ENCODE assay signal across 8 cellular contexts in genomic region chr10:70492786-70493659, GRCh38. TPM values are rescaled to one million over a fixed set of nuclear protein-coding genes. Genes with fewer than 3 reads are reported as not detected.
DNase-seq lines count a peak whose midpoint lies in the region; ATAC-seq, FAIRE-seq and TF ChIP-seq lines count a peak whose summit lies in the region.

No MANE protein-coding gene starts in this region.

- peaks cover 31% of the 10 kb centered on the region for H3K4me1 Mint-ChIP-seq in activated T-helper 2 cell treated with anti-CD3 and anti-CD28 coated beads, Interferon-gamma antibody, Interleukin-2, Interleukin-4, amounts not matched to agents 10 μg/mL and 5 μg/mL and 100 μg/mL, durations not matched to agents 14 hours and 24 hours and 36 hours (ENCODE audit: low read depth)
- peaks cover 37% of the 10 kb centered on the region for H3K4me1 Mint-ChIP-seq in neural crest cell

- peak; percentile 23 for ATAC-seq in HG03378 (IDR thresholded peaks at IDR 0.05; ENCODE audit: unreplicated experiment)
- ATAC-seq in HG03025 (IDR thresholded peaks at IDR 0.05; ENCODE audit: low FRiP score, unreplicated experiment), result no peak

- TF ChIP-seq CTCF in neural crest cell (conservative IDR thresholded peaks at IDR 0.05), result no peak

- H3K27ac Mint-ChIP-seq in activated T-helper 2 cell treated with anti-CD3 and anti-CD28 coated beads, Interferon-gamma antibody, Interleukin-2, Interleukin-4, amounts not matched to agents 10 μg/mL and 5 μg/mL and 100 μg/mL, durations not matched to agents 14 hours and 24 hours and 36 hours, result peak overlapping the region; percentile 47
- H3K27ac Mint-ChIP-seq in neural crest cell (ENCODE audit: unreplicated experiment), result peak overlapping the region; percentile 32

- intact Hi-C loops in activated T-helper 2 cell treated with anti-CD3 and anti-CD28 coated beads, Interferon-gamma antibody, Interleukin-2, Interleukin-4, amounts not matched to agents 10 μg/mL and 5 μg/mL and 100 μg/mL, durations not matched to agents 14 hours and 24 hours and 36 hours (cut with micrococcal nuclease), result no loop called here

- peaks cover 6% of the 10 kb centered on the region for H3K27me3 Mint-ChIP-seq in activated T-helper 2 cell treated with anti-CD3 and anti-CD28 coated beads, Interferon-gamma antibody, Interleukin-2, Interleukin-4, amounts not matched to agents 10 μg/mL and 5 μg/mL and 100 μg/mL, durations not matched to agents 14 hours and 24 hours and 36 hours (ENCODE audit: low read depth)
- H3K27me3 Mint-ChIP-seq in neural crest cell (ENCODE audit: low read depth), result no peaks in the 10 kb centered on the region

- DNase-seq in GM19239 (ENCODE audit: insufficient read length, low spot score) (no peak), neural crest cell (ENCODE audit: low read depth, low spot score) (no peak)
- DNase-seq in activated T-helper 2 cell treated with anti-CD3 and anti-CD28 coated beads, Interferon-gamma antibody, Interleukin-2, Interleukin-4, amounts not matched to agents 10 μg/mL and 5 μg/mL and 100 μg/mL, durations not matched to agents 14 hours and 24 hours and 36 hours (ENCODE audit: low spot score), result no peak
- DNase-seq in effector CD8-positive, alpha-beta T cell (lab: John Stamatoyannopoulos, UW), result no peak
- no peak for DNase-seq in stimulated activated CD8-positive, alpha-beta memory T cell treated with anti-CD3 and anti-CD28 coated beads, Interleukin-4, amount 100 ng/mL, for 48 hours
- DNase-seq in activated CD4-positive, alpha-beta T cell treated with anti-CD3 and anti-CD28 coated beads, Interleukin-2, amount 50 U/mL, for 1 hour, result no peak

- no peaks in the 10 kb centered on the region for H3K9me3 Mint-ChIP-seq in activated T-helper 2 cell treated with anti-CD3 and anti-CD28 coated beads, Interferon-gamma antibody, Interleukin-2, Interleukin-4, amounts not matched to agents 10 μg/mL and 5 μg/mL and 100 μg/mL, durations not matched to agents 14 hours and 24 hours and 36 hours
- H3K9me3 Mint-ChIP-seq in neural crest cell, result no peaks in the 10 kb centered on the region

- H3K4me3 Mint-ChIP-seq in activated T-helper 2 cell treated with anti-CD3 and anti-CD28 coated beads, Interferon-gamma antibody, Interleukin-2, Interleukin-4, amounts not matched to agents 10 μg/mL and 5 μg/mL and 100 μg/mL, durations not matched to agents 14 hours and 24 hours and 36 hours (ENCODE audit: low read depth), result no peak overlapping the region
- H3K4me3 Mint-ChIP-seq in neural crest cell, result no peak overlapping the region

- peak; percentile 80 for FAIRE-seq in GM19239 (lab: Jason Lieb, UNC)

- H3K36me3 Mint-ChIP-seq in activated T-helper 2 cell treated with anti-CD3 and anti-CD28 coated beads, Interferon-gamma antibody, Interleukin-2, Interleukin-4, amounts not matched to agents 10 μg/mL and 5 μg/mL and 100 μg/mL, durations not matched to agents 14 hours and 24 hours and 36 hours (ENCODE audit: low read depth), result no peaks in the 10 kb centered on the region
- H3K36me3 Mint-ChIP-seq in neural crest cell (ENCODE audit: low read depth), result no peaks in the 10 kb centered on the region

RNA-seq across cellular contexts. Expression of gene PALD1, which starts 14.5 kb away (rescaled TPM):
- 2.1 and 2.3 TPM in 2 replicates for total RNA-seq in activated T-helper 2 cell treated with anti-CD3 and anti-CD28 coated beads, Interferon-gamma antibody, Interleukin-2, Interleukin-4, amounts not matched to agents 10 μg/mL and 5 μg/mL and 100 μg/mL, durations not matched to agents 14 hours and 24 hours and 36 hours
- total RNA-seq in neural crest cell, result 14.1 and 14.3 TPM in 2 replicates

RNA-seq across cellular contexts. Expression of gene NODAL, which starts 51.5 kb away (rescaled TPM):
- total RNA-seq in activated T-helper 2 cell treated with anti-CD3 and anti-CD28 coated beads, Interferon-gamma antibody, Interleukin-2, Interleukin-4, amounts not matched to agents 10 μg/mL and 5 μg/mL and 100 μg/mL, durations not matched to agents 14 hours and 24 hours and 36 hours, result not detected in 2 replicates
- not detected in 2 replicates for total RNA-seq in neural crest cell
